8 cellular contexts compared by ENCODE assay signal in the genomic region with DNA sequence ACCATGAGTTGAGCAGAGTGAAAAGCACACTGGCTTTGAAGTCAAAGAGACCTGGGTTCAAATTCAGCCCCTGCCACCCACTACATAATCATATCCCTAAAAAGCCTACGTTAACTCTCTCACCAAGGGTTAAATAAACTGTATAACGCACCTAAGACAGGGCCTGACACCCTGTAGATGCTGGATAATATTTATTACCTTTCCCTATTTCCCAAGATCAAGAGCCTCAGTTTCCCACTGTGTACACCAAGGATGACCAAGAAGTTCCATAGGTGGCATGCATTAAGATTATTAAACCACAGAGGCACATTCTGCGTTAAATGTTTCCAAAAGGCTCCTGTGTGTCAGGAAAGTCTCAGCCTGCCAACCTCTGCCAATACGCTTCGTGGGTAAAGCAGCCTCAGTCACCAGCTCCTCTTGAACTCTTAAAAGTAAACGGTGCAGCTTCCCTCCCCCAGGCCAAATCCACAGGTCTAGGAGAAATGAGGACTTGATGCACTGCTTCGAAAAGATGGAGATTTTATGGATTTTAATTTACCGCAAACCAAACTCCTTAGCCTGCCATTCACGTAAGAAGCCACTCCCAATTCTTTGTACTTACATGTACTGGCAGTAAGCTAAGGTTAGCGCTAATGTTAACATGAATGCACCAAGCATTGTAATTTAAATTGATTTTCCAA. TPM values are rescaled to one million over a fixed set of nuclear protein-coding genes. Genes with fewer than 3 reads are reported as not detected.
DNase-seq lines count a peak whose midpoint lies in the region; FAIRE-seq lines count a peak whose summit lies in the region.

No MANE protein-coding gene starts in this region.

- H3K9me3 ChIP-seq in HAP-1: no peaks in the 10 kb centered on the region
- no peaks in the 10 kb centered on the region for H3K9me3 ChIP-seq in mesenchymal stem cell (ENCODE audit: control insufficient read depth, low read length)

- peak overlapping the region; percentile 91 for H3K9ac ChIP-seq in mesenchymal stem cell (ENCODE audit: low read length)

- no peak for FAIRE-seq in GM19239 (lab: Jason Lieb, UNC)

- H3K23ac ChIP-seq in mesenchymal stem cell (ENCODE audit: low read length in 2 of 2): no peak overlapping the region

- peak overlapping the region; percentile 86 for H3K4me3 Mint-ChIP-seq in activated T-helper 1 cell treated with anti-CD3 and anti-CD28 coated beads, Interleukin-12 subunit alpha, Interleukin-12 subunit beta, Interleukin-2, Interleukin-4 antibody, amounts not matched to agents 30 ng/mL and 10 ng/mL and 1 ng/mL, durations not matched to agents 14 hours and 24 hours and 36 hours

- H3K79me1 ChIP-seq in mesenchymal stem cell (replicated peaks; ENCODE audit: low read length, poor library complexity, severe bottlenecking): peaks cover 3% of the 10 kb centered on the region

- in situ Hi-C loops in HAP-1 (cut with MboI; ENCODE audit: low sequenced_read_pairs): no loop called here

- H3K4ac ChIP-seq in mesenchymal stem cell (ENCODE audit: low read depth in 1 of 2, low read length in 2 of 2): no peak overlapping the region

- no peaks in the 10 kb centered on the region for H3K9me3 Mint-ChIP-seq in activated T-helper 1 cell treated with anti-CD3 and anti-CD28 coated beads, Interleukin-12 subunit alpha, Interleukin-12 subunit beta, Interleukin-2, Interleukin-4 antibody, amounts not matched to agents 30 ng/mL and 10 ng/mL and 1 ng/mL, durations not matched to agents 14 hours and 24 hours and 36 hours

- intact Hi-C loops in activated T-helper 1 cell treated with anti-CD3 and anti-CD28 coated beads, Interleukin-12 subunit alpha, Interleukin-12 subunit beta, Interleukin-2, Interleukin-4 antibody, amounts not matched to agents 30 ng/mL and 10 ng/mL and 1 ng/mL, durations not matched to agents 14 hours and 24 hours and 36 hours (cut with micrococcal nuclease): loop anchor here (1.0 to 5.0 kb wide), 3 partner anchors 7 to 135 kb away; no protein-coding TSS in a partner anchor

- no peak overlapping the region for H4K91ac ChIP-seq in mesenchymal stem cell (ENCODE audit: low read length)

- no peak overlapping the region for H2BK5ac ChIP-seq in mesenchymal stem cell (ENCODE audit: low read depth, low read length, poor library complexity, severe bottlenecking)

- H3K4me1 Mint-ChIP-seq in activated T-helper 1 cell treated with anti-CD3 and anti-CD28 coated beads, Interleukin-12 subunit alpha, Interleukin-12 subunit beta, Interleukin-2, Interleukin-4 antibody, amounts not matched to agents 30 ng/mL and 10 ng/mL and 1 ng/mL, durations not matched to agents 14 hours and 24 hours and 36 hours (ENCODE audit: low read depth): peaks cover 73% of the 10 kb centered on the region

- H3K4me3 ChIP-seq in ACC112 (ENCODE audit: low read depth, low read length) (peak overlapping the region; percentile 98), HAP-1 (peak overlapping the region; percentile 67), mesenchymal stem cell (ENCODE audit: insufficient read depth in 1 of 2, low read depth in 1 of 2, low read length in 2 of 2) (peak overlapping the region in 1 of 2 experiments; percentile 93)

- no peaks in the 10 kb centered on the region for H3K36me3 ChIP-seq in ACC112 (ENCODE audit: insufficient read depth, low read length)
- no peaks in the 10 kb centered on the region for H3K36me3 ChIP-seq in HAP-1 (replicated peaks)
- H3K36me3 ChIP-seq in mesenchymal stem cell (ENCODE audit: control insufficient read depth in 1 of 2, insufficient read depth in 2 of 2, low read depth in 1 of 2, low read length in 2 of 2): no peaks in the 10 kb centered on the region

- peak overlapping the region; percentile 8 for H2BK15ac ChIP-seq in mesenchymal stem cell (ENCODE audit: low read depth, poor library complexity, severe bottlenecking)

- no peak overlapping the region for H3K14ac ChIP-seq in mesenchymal stem cell (ENCODE audit: low read length in 2 of 2)

- H3K4me1 ChIP-seq in ACC112 (ENCODE audit: control insufficient read depth, insufficient read depth, low read length, unreplicated experiment): peaks cover 49% of the 10 kb centered on the region
- peaks cover 33% of the 10 kb centered on the region for H3K4me1 ChIP-seq in HAP-1
- peaks cover 4% of the 10 kb centered on the region for H3K4me1 ChIP-seq in mesenchymal stem cell (ENCODE audit: control insufficient read depth, insufficient read depth, low read depth, low read length)

- no peak overlapping the region for H2BK12ac ChIP-seq in mesenchymal stem cell (ENCODE audit: low read length in 2 of 2)

- H3K18ac ChIP-seq in mesenchymal stem cell (ENCODE audit: low read depth in 1 of 2, low read length in 2 of 2): no peak overlapping the region

- DNase-seq in HAP-1 (ENCODE audit: low spot score in 2 of 2) (peak; percentile 52 to 81), mesenchymal stem cell (no peak), GM19239 (ENCODE audit: insufficient read length, low spot score) (no peak), KG1 (lab: John Stamatoyannopoulos, UW) (no peak), HuH-7.5 (ENCODE audit: low spot score) (no peak)
- DNase-seq in activated T-helper 1 cell treated with anti-CD3 and anti-CD28 coated beads, Interleukin-12 subunit alpha, Interleukin-12 subunit beta, Interleukin-2, Interleukin-4 antibody, amounts not matched to agents 30 ng/mL and 10 ng/mL and 1 ng/mL, durations not matched to agents 14 hours and 24 hours and 36 hours (ENCODE audit: low spot score): no peak
- no peak for DNase-seq in activated CD4-positive, CD25-positive, alpha-beta regulatory T cell (lab: John Stamatoyannopoulos, UW)

- H3K27me3 ChIP-seq in ACC112 (ENCODE audit: insufficient read depth, low read length): no peaks in the 10 kb centered on the region
- H3K27me3 ChIP-seq in HAP-1 (ENCODE audit: low read depth): no peaks in the 10 kb centered on the region
- H3K27me3 ChIP-seq in mesenchymal stem cell (ENCODE audit: control insufficient read depth in 1 of 2, insufficient read depth in 1 of 2, low read length in 2 of 2): no peaks in the 10 kb centered on the region

- H2AFZ ChIP-seq in ACC112 (ENCODE audit: low read length, unreplicated experiment): no peak overlapping the region
- H2AFZ ChIP-seq in mesenchymal stem cell (ENCODE audit: low read depth, low read length): no peak overlapping the region

- peaks cover 12% of the 10 kb centered on the region for H3K36me3 Mint-ChIP-seq in activated T-helper 1 cell treated with anti-CD3 and anti-CD28 coated beads, Interleukin-12 subunit alpha, Interleukin-12 subunit beta, Interleukin-2, Interleukin-4 antibody, amounts not matched to agents 30 ng/mL and 10 ng/mL and 1 ng/mL, durations not matched to agents 14 hours and 24 hours and 36 hours (ENCODE audit: low read depth)

- peaks cover 78% of the 10 kb centered on the region for H3K79me2 ChIP-seq in ACC112 (ENCODE audit: control insufficient read depth, insufficient read depth, low read length, unreplicated experiment)

- peaks cover 3% of the 10 kb centered on the region for H3K27me3 Mint-ChIP-seq in activated T-helper 1 cell treated with anti-CD3 and anti-CD28 coated beads, Interleukin-12 subunit alpha, Interleukin-12 subunit beta, Interleukin-2, Interleukin-4 antibody, amounts not matched to agents 30 ng/mL and 10 ng/mL and 1 ng/mL, durations not matched to agents 14 hours and 24 hours and 36 hours (ENCODE audit: insufficient read depth)

- H2BK120ac ChIP-seq in mesenchymal stem cell (ENCODE audit: low read depth, low read length): no peak overlapping the region

- no peak overlapping the region for H2AK5ac ChIP-seq in mesenchymal stem cell (ENCODE audit: low read length, severe bottlenecking)

- H3K27ac Mint-ChIP-seq in activated T-helper 1 cell treated with anti-CD3 and anti-CD28 coated beads, Interleukin-12 subunit alpha, Interleukin-12 subunit beta, Interleukin-2, Interleukin-4 antibody, amounts not matched to agents 30 ng/mL and 10 ng/mL and 1 ng/mL, durations not matched to agents 14 hours and 24 hours and 36 hours: peak overlapping the region; percentile 30

- 66% methylated on average over 8 of the region's 10 CpGs for WGBS in mesenchymal stem cell

- H4K8ac ChIP-seq in mesenchymal stem cell (ENCODE audit: low read length): no peak overlapping the region

- H3K4me2 ChIP-seq in mesenchymal stem cell (ENCODE audit: low read length, poor library complexity, severe bottlenecking): peak overlapping the region; percentile 2

- no peak overlapping the region for H3K27ac ChIP-seq in ACC112 (ENCODE audit: low read depth, low read length)
- H3K27ac ChIP-seq in mesenchymal stem cell (ENCODE audit: low read length, poor library complexity, severe bottlenecking): no peak overlapping the region

RNA-seq across cellular contexts. Expression of gene USP24, which starts 2.7 kb away (rescaled TPM):
- total RNA-seq in activated T-helper 1 cell treated with anti-CD3 and anti-CD28 coated beads, Interleukin-12 subunit alpha, Interleukin-12 subunit beta, Interleukin-2, Interleukin-4 antibody, amounts not matched to agents 30 ng/mL and 10 ng/mL and 1 ng/mL, durations not matched to agents 14 hours and 24 hours and 36 hours: 53.6 and 58.6 TPM in 2 replicates
- polyA plus RNA-seq in mesenchymal stem cell (2013, experiment 1 of 2): 14.4 TPM
- polyA plus RNA-seq in mesenchymal stem cell (2013, experiment 2 of 2): 13.3 TPM

Comparison
In these comparisons a context has a peak if more than half of its experiments do, and no peak if none do; other contexts are left out.
1. DNase-seq: peak in HAP-1 (2 of 2); none in activated T-helper 1 cell treated with anti-CD3 and anti-CD28 coated beads, Interleukin-12 subunit alpha, Interleukin-12 subunit beta, Interleukin-2, Interleukin-4 antibody, amounts not matched to agents 30 ng/mL and 10 ng/mL and 1 ng/mL, durations not matched to agents 14 hours and 24 hours and 36 hours (single experiment), mesenchymal stem cell (single experiment), GM19239 (single experiment), KG1 (single experiment), activated CD4-positive, CD25-positive, alpha-beta regulatory T cell (0 of 4) and HuH-7.5 (single experiment).